ENCODE assay signal across 8 cellular contexts in genomic region chr6:151014404-151015150, GRCh38.
DNase-seq lines count a peak whose midpoint lies in the region; ATAC-seq lines count a peak whose summit lies in the region.

No MANE protein-coding gene starts in this region.

- peak; percentile 72 for ATAC-seq in HG03066 (IDR thresholded peaks at IDR 0.05; ENCODE audit: low read depth, unreplicated experiment)

- H3K27ac ChIP-seq in mesenchymal stem cell (ENCODE audit: low read length, poor library complexity, severe bottlenecking), result no peak overlapping the region

- H2BK12ac ChIP-seq in mesenchymal stem cell (ENCODE audit: low read length in 2 of 2), result peak overlapping the region in 1 of 2 experiments; percentile 98

- H3K9me3 ChIP-seq in mesenchymal stem cell (ENCODE audit: control insufficient read depth, low read length), result no peaks in the 10 kb centered on the region

- no peak overlapping the region for H3K4ac ChIP-seq in mesenchymal stem cell (ENCODE audit: low read depth in 1 of 2, low read length in 2 of 2)

- H2BK120ac ChIP-seq in mesenchymal stem cell (ENCODE audit: low read depth, low read length), result no peak overlapping the region

- no peaks in the 10 kb centered on the region for H3K27me3 ChIP-seq in mesenchymal stem cell (ENCODE audit: control insufficient read depth in 1 of 2, insufficient read depth in 1 of 2, low read length in 2 of 2)

- DNase-seq in NCI-H510A treated with DMSO at 0.1 percent for 48 hours (lab: John Stamatoyannopoulos, UW) (peak; percentile 77), NCI-H510A (lab: John Stamatoyannopoulos, UW) (no peak), NCI-H2227 treated with DMSO at 0.1 percent for 48 hours (lab: John Stamatoyannopoulos, UW) (peak; percentile 71), mesenchymal stem cell (peak; percentile 66)
- peak; percentile 49 for DNase-seq in activated CD4-positive, alpha-beta T cell treated with anti-CD3 and anti-CD28 coated beads, Interleukin-2, amount 50 U/mL, for 1 hour
- DNase-seq in effector CD4-positive, alpha-beta T cell, result peak; percentile 33
- peak; percentile 2 to 9 for DNase-seq in stimulated activated CD8-positive, alpha-beta memory T cell treated with anti-CD3 and anti-CD28 coated beads, Interleukin-4, amount 100 ng/mL, for 1 hour (ENCODE audit: low read depth in 2 of 2, low spot score in 1 of 2)

- peaks cover 16% of the 10 kb centered on the region for H3K4me1 ChIP-seq in mesenchymal stem cell (ENCODE audit: control insufficient read depth, insufficient read depth, low read depth, low read length)

- H3K4me2 ChIP-seq in mesenchymal stem cell (ENCODE audit: low read length, poor library complexity, severe bottlenecking), result no peak overlapping the region

- H4K8ac ChIP-seq in mesenchymal stem cell (ENCODE audit: low read length), result no peak overlapping the region

- WGBS in mesenchymal stem cell, result 60% methylated on average over 5 of the region's 6 CpGs

- peaks cover 6% of the 10 kb centered on the region for H3K79me1 ChIP-seq in mesenchymal stem cell (replicated peaks; ENCODE audit: low read length, poor library complexity, severe bottlenecking)

- H3K23ac ChIP-seq in mesenchymal stem cell (ENCODE audit: low read length in 2 of 2), result no peak overlapping the region

- H3K9ac ChIP-seq in mesenchymal stem cell (ENCODE audit: low read length), result peak overlapping the region; percentile 61

- H3K36me3 ChIP-seq in mesenchymal stem cell (ENCODE audit: control insufficient read depth in 1 of 2, insufficient read depth in 2 of 2, low read depth in 1 of 2, low read length in 2 of 2), result peaks cover 19 to 37% of the 10 kb centered on the region in 2 experiments

- H2AFZ ChIP-seq in mesenchymal stem cell (ENCODE audit: low read depth, low read length), result no peak overlapping the region

- H4K91ac ChIP-seq in mesenchymal stem cell (ENCODE audit: low read length), result no peak overlapping the region

- H3K14ac ChIP-seq in mesenchymal stem cell (ENCODE audit: low read length in 2 of 2), result no peak overlapping the region

- peak overlapping the region in 1 of 2 experiments; percentile 6 for H3K18ac ChIP-seq in mesenchymal stem cell (ENCODE audit: low read depth in 1 of 2, low read length in 2 of 2)

- peak overlapping the region; percentile 61 for H2AK5ac ChIP-seq in mesenchymal stem cell (ENCODE audit: low read length, severe bottlenecking)

- no peak overlapping the region for H2BK5ac ChIP-seq in mesenchymal stem cell (ENCODE audit: low read depth, low read length, poor library complexity, severe bottlenecking)

- H3K4me3 ChIP-seq in mesenchymal stem cell (ENCODE audit: insufficient read depth in 1 of 2, low read depth in 1 of 2, low read length in 2 of 2), result no peak overlapping the region

- H2BK15ac ChIP-seq in mesenchymal stem cell (ENCODE audit: low read depth, poor library complexity, severe bottlenecking), result no peak overlapping the region
